10 cellular contexts compared by ENCODE assay signal in the genomic region with DNA sequence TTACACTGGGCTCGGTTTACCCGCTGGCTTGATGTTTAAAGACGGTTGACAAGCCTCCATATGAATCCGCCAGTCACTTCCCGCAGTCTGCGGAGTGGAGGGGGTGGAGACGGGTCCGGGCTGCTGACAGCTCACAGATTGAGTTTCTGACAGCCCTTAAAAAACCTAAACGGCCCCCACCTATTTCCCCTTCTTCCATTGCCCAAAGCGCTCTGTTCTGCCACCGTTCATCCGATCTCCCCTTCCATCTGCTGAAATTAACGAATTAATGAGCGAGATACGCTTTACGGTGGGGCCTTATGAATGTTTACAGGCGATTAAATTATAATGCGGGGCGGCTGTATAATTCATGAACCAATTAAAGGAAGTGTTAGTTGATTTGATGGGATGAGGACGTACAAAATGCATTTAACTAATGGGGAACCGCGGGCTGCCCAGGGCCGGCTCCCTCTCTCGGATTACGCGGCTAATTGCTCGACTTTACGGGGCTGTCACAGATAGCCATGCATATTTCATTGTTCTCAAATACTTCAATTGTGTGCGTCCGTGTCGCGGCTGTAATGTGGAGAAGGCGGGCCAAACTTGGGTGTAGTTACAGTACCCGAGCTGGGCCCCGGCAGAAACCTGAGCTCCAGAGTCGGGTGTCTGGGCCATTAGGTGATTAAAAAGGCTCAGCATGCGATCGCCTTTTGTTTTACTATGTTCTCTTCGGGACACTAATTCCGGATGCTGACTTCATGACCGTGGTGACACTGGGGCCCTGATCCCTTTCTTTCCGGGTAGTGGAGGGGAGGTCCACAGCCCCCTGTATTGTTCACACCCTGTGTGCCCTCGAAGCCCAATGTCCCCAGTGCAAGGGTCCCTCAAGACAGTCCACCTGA.
DNase-seq lines count a peak whose midpoint lies in the region; ATAC-seq, FAIRE-seq and TF ChIP-seq lines count a peak whose summit lies in the region.
"Had no signal": no experiment of that assay in that cellular context is flagged by ENCODE, and none has a peak within 500 bp of the region (broad histone marks: within the 10 kb centered on the region; RNA-seq: fewer than 3 reads in every experiment).

No MANE protein-coding gene starts in this region.

- peaks cover 3% of the 10 kb centered on the region for H3K9me1 ChIP-seq in K562 (ENCODE audit: control insufficient read depth, insufficient read depth, low read length)

- no TSS peak for BruUV-seq in K562 (replicated peaks; lab: Mats Ljungman, UMichigan)

- peaks cover 66% of the 10 kb centered on the region for H3K27me3 ChIP-seq in HUES6 (ENCODE audit: control insufficient read depth, insufficient read depth, low read length)
- peaks cover 81 to 84% of the 10 kb centered on the region in 2 experiments for H3K27me3 ChIP-seq in K562 (ENCODE audit: control insufficient read depth in 2 of 2, insufficient read depth in 2 of 2, low read length in 2 of 2)

- H3K4me1 ChIP-seq in HUES6 (ENCODE audit: control insufficient read depth, insufficient read depth, low read length) (peaks cover 36% of the 10 kb centered on the region), K562 (replicated peaks in 1 of 2; ENCODE audit: control insufficient read depth in 2 of 2, insufficient read depth in 2 of 2, low read length in 2 of 2) (no peaks in the 10 kb centered on the region)

- no peaks in the 10 kb centered on the region for H3K79me2 ChIP-seq in K562 (ENCODE audit: control insufficient read depth, insufficient read depth, low read length)

- TF ChIP-seq POLR2A in K562 (conservative IDR thresholded peaks at IDR 0.05), result no peak

- ATAC-seq in K562 (peak; percentile 38; the same call in 1 of the 3 replicates), GM21526 (IDR thresholded peaks at IDR 0.05; ENCODE audit: low FRiP score, unreplicated experiment) (no peak)

- in situ Hi-C loops in K562 (cut with MboI), result no loop called here

- intact Hi-C loops in K562 (cut with micrococcal nuclease), result no loop called here

- TF ChIP-seq RAD21 in K562 (CRISPR knock-in tag; conservative IDR thresholded peaks at IDR 0.05 in 1 of 2, IDR thresholded peaks at IDR 0.05 in 1 of 2), result no peak

- no peak overlapping the region for H3K4me2 ChIP-seq in K562 (ENCODE audit: insufficient read depth, low read length)

- peak overlapping the region; percentile 48 for H3K4me3 ChIP-seq in HUES6 (ENCODE audit: low read depth, low read length)
- no peak overlapping the region for H3K4me3 ChIP-seq in K562

- peak; percentile 86 for DNase-seq in D341Med (ENCODE audit: low spot score)
- DNase-seq in K562 (ENCODE audit: extremely low read depth in 1 of 4, low spot score in 3 of 4), result no peak
- peak; percentile 52 for DNase-seq in islet precursor cell
- DNase-seq in SIG-M5 treated with dmso at 0.1 percent for 504 hours (lab: John Stamatoyannopoulos, UW; ENCODE audit: unreplicated experiment), result no peak
- DNase-seq in NCI-H1694 (lab: John Stamatoyannopoulos, UW), result no peak
- DNase-seq in stimulated activated naive CD4-positive, alpha-beta T cell treated with Interleukin-2 at 50 U/mL for 16 hours (lab: John Stamatoyannopoulos, UW), result no peak
- DNase-seq: erythroblast had no signal

- CTCF ChIA-PET in K562 (lab: Yijun Ruan, JAX; ENCODE audit: low intra/inter-chr PET ratio), result no interaction called here

- peaks cover 10% of the 10 kb centered on the region; the same call in 1 of the 2 replicates for H4K20me1 ChIP-seq in K562 (replicated peaks; ENCODE audit: control insufficient read depth, insufficient read depth, low read length)

- no peak for TF ChIP-seq EP300 in K562 (IDR thresholded peaks at IDR 0.05; ENCODE audit: low read length)

- POLR2A ChIA-PET in K562 (lab: Yijun Ruan, JAX), result no interaction called here

- no peak overlapping the region for H3K27ac ChIP-seq in HUES6 (ENCODE audit: low read depth, low read length)
- no peak overlapping the region for H3K27ac ChIP-seq in K562 (ENCODE audit: extremely low read depth, low read depth, low read length)

- WGBS in K562 (ENCODE audit: insufficient coverage, low coverage, missing lambda C conversion rate), result 11% methylated on average over 43 of the region's 43 CpGs

- TF ChIP-seq CTCF in K562 (IDR thresholded peaks at IDR 0.05 in 2 of 3, conservative IDR thresholded peaks at IDR 0.05 in 1 of 3; ENCODE audit: insufficient read depth in 2 of 3, low read depth in 1 of 3, low read length in 3 of 3), result no peak

- H3K9ac ChIP-seq in HUES6 (ENCODE audit: low read length) (no peak overlapping the region), K562 (ENCODE audit: insufficient read depth in 1 of 2, low read depth in 2 of 2, low read length in 2 of 2) (no peak overlapping the region)

- H3K36me3 ChIP-seq in HUES6 (ENCODE audit: control insufficient read depth, insufficient read depth, low read length) (no peaks in the 10 kb centered on the region), K562 (ENCODE audit: control insufficient read depth, insufficient read depth, low read length) (no peaks in the 10 kb centered on the region)

- H3K9me3 ChIP-seq in HUES6 (ENCODE audit: control insufficient read depth, insufficient read depth, low read depth, low read length), result no peaks in the 10 kb centered on the region
- no peaks in the 10 kb centered on the region for H3K9me3 ChIP-seq in K562 (replicated peaks; ENCODE audit: control insufficient read depth, insufficient read depth, low read depth, low read length)

- no peak for FAIRE-seq in K562 (lab: Jason Lieb, UNC)
- FAIRE-seq: HTR-8/SVneo had no signal

- H2AFZ ChIP-seq in K562 (ENCODE audit: low read depth, low read length), result no peak overlapping the region

TF ChIP-seq in K562, 482 proteins besides CTCF, POLR2A, EP300 and RAD21:
- no peak for TF ChIP-seq MED1 (CRISPR knock-in tag; IDR thresholded peaks at IDR 0.05; ENCODE audit: borderline replicate concordance)
- TF ChIP-seq ZFPM2 (CRISPR knock-in tag; IDR thresholded peaks at IDR 0.05), result no peak
- TF ChIP-seq TRIM24 (IDR thresholded peaks at IDR 0.05), result no peak
- no peak for TF ChIP-seq ZBTB11 (CRISPR knock-in tag; IDR thresholded peaks at IDR 0.05)
TF ChIP-seq in K562: peak in this region for 0.

Comparison
In these comparisons a context has a peak if more than half of its experiments do, and no peak if none do; other contexts are left out.
1. DNase-seq: peak in D341Med (single experiment) and islet precursor cell (single experiment); none in K562 (0 of 4), SIG-M5 treated with dmso at 0.1 percent for 504 hours (single experiment), NCI-H1694 (single experiment) and stimulated activated naive CD4-positive, alpha-beta T cell treated with Interleukin-2 at 50 U/mL for 16 hours (single experiment).